ENCODE assay signal across 9 cellular contexts in the genomic region with DNA sequence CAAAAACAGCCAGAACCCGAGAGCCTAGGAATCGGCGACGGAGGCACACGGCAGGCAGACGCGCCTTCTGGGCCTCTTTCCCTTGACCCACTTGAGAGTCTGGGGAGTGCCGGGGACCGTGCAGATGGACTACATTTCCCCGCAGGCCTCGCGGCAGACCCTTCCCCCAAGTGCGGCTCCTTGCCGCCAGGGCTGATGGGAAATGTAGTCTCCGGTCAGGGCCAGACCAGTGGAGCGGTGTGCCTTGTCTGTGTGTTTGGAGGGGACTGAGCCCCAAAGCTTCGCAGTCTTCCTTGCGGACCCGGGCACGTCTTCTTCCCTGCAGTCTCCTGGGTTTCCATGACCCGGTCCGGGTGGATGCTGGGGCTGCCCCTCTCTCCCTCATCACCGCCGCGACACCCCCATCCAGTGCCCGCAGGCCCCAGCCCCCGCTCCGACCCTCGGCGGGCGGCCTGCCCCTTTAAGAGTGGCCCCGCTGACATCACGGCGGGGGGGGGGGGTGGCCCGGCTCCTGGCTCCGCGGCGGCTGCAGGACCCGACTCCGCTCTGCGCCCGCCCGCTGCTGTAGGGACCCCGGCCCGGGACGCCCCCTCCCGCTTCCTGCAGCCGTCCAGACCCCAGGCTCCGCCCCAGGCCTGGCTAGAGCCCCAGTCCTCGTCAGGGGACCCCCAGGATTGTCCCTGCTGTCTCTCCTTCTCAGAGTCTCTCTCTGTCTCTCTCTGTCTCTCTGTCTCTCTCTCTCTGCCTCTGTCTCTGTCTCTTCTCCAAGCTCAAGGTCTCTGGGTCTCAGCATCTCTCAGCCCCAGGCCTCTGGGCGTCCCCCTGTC. TPM values are rescaled to one million over a fixed set of nuclear protein-coding genes. Genes with fewer than 3 reads are reported as not detected.
DNase-seq lines count a peak whose midpoint lies in the region; ATAC-seq and TF ChIP-seq lines count a peak whose summit lies in the region.
"Had no signal": no experiment of that assay in that cellular context is flagged by ENCODE, and none has a peak within 500 bp of the region (broad histone marks: within the 10 kb centered on the region; RNA-seq: fewer than 3 reads in every experiment).

No MANE protein-coding gene starts in this region.

- no peak overlapping the region for H3K9ac ChIP-seq in mammary epithelial cell (ENCODE audit: insufficient read depth, low read length)

- no peaks in the 10 kb centered on the region for H3K36me3 ChIP-seq in breast epithelium
- no peaks in the 10 kb centered on the region for H3K36me3 ChIP-seq in mammary epithelial cell (ENCODE audit: insufficient read depth, low read length)

- 6% methylated on average over 9 of the region's 51 CpGs for WGBS in mammary epithelial cell (ENCODE audit: low coverage, missing lambda C conversion rate)

- CTCF ChIA-PET in MCF 10A (lab: Yijun Ruan, JAX) (interaction anchor here (0.6 to 1.6 kb wide), 4 partner anchors 9 to 118 kb away, joined by 3 to 10 read pairs (median 6); no protein-coding TSS in a partner anchor), mammary epithelial cell (lab: Charles Lee; ENCODE audit: low non-redundant PET) (no interaction called here)

- no peak overlapping the region for H2AFZ ChIP-seq in mammary epithelial cell (ENCODE audit: low read depth, low read length)

- ATAC-seq in GM18858 (IDR thresholded peaks at IDR 0.05; ENCODE audit: unreplicated experiment), result no peak

- peaks cover 7% of the 10 kb centered on the region for H3K4me1 Mint-ChIP-seq in MCF 10A (ENCODE audit: insufficient read depth, unreplicated experiment)

- POLR2A ChIA-PET in MCF 10A (lab: Yijun Ruan, JAX), result no interaction called here

- H3K4me1 ChIP-seq in breast epithelium (no peaks in the 10 kb centered on the region), mammary epithelial cell (ENCODE audit: insufficient read depth, low read length) (no peaks in the 10 kb centered on the region)

- intact Hi-C loops in MCF 10A (cut with micrococcal nuclease), result loop anchor here (5.0 kb wide), 1 partner anchor 66 kb away; no protein-coding TSS in a partner anchor
- intact Hi-C loops in breast epithelium (cut with DNase I; ENCODE audit: low total_unique reads), result no loop called here
- intact Hi-C loops in mammary epithelial cell (cut with micrococcal nuclease), result loop anchor here (10.0 kb wide), 1 partner anchor 64 kb away; no protein-coding TSS in a partner anchor

- no peak for TF ChIP-seq POLR2A in breast epithelium (IDR thresholded peaks at IDR 0.05)

- H3K27me3 ChIP-seq in breast epithelium (peaks cover 15 to 83% of the 10 kb centered on the region in 2 donors), mammary epithelial cell (ENCODE audit: insufficient read depth, low read length) (peaks cover 23% of the 10 kb centered on the region)

- H3K9me3 ChIP-seq in breast epithelium, result no peaks in the 10 kb centered on the region
- H3K9me3 ChIP-seq in mammary epithelial cell (replicated peaks; ENCODE audit: insufficient read depth, low read length), result no peaks in the 10 kb centered on the region

- H3K36me3 Mint-ChIP-seq in MCF 10A (ENCODE audit: insufficient read depth, unreplicated experiment), result peaks cover 6% of the 10 kb centered on the region

- in situ Hi-C loops in mammary epithelial cell (cut with MboI; ENCODE audit: low sequenced_read_pairs in 2 of 2), result loop anchor here in 1 of 2 donors (10.0 kb wide), 1 partner anchor 126 kb away; no protein-coding TSS in a partner anchor

- TF ChIP-seq CTCF in MCF 10A (IDR thresholded peaks at IDR 0.05; ENCODE audit: unreplicated experiment) (no peak), breast epithelium (IDR thresholded peaks at IDR 0.05) (no peak), mammary epithelial cell (conservative IDR thresholded peaks at IDR 0.05 in 1 of 2, IDR thresholded peaks at IDR 0.05 in 1 of 2; ENCODE audit: extremely low read depth in 1 of 2, insufficient read depth in 1 of 2, low read depth in 1 of 2, low read length in 2 of 2) (no peak)

- dilution Hi-C loops in mammary epithelial cell (cut with HindIII; ENCODE audit: low sequenced_read_pairs), result no loop called here

- no peaks in the 10 kb centered on the region for H3K79me2 ChIP-seq in mammary epithelial cell (ENCODE audit: insufficient read depth, low read length)

- peaks cover 7% of the 10 kb centered on the region for H3K9me3 Mint-ChIP-seq in MCF 10A (ENCODE audit: unreplicated experiment)

- no TSS peak for BruUV-seq in MCF 10A (replicated peaks; lab: Mats Ljungman, UMichigan)
- BruUV-seq in mammary epithelial cell (replicated peaks; lab: Mats Ljungman, UMichigan), result no TSS peak

- H3K4me3 ChIP-seq in breast epithelium (peak overlapping the region in 1 of 3 donors; percentile 31), mammary epithelial cell (replicated peaks in 1 of 3; ENCODE audit: insufficient read depth in 1 of 3, low read depth in 2 of 3, low read length in 3 of 3) (no peak overlapping the region)

- H3K27me3 Mint-ChIP-seq in MCF 10A (ENCODE audit: insufficient read depth, unreplicated experiment), result peaks cover 84% of the 10 kb centered on the region

- no peak overlapping the region for H3K4me2 ChIP-seq in mammary epithelial cell (ENCODE audit: insufficient read depth, low read depth, low read length)

- no peak overlapping the region for H3K27ac ChIP-seq in breast epithelium
- H3K27ac ChIP-seq in mammary epithelial cell (ENCODE audit: insufficient read depth, low read depth, low read length), result no peak overlapping the region
- H3K27ac ChIP-seq: VCaP had no signal

- DNase-seq in MCF 10A (ENCODE audit: unreplicated experiment) (peak; percentile 47), breast epithelium (ENCODE audit: low spot score in 2 of 2) (no peak), UCSD-AML1 (lab: John Stamatoyannopoulos, UW; ENCODE audit: unreplicated experiment) (peak; percentile 39), mammary epithelial cell (peak; percentile 21), left kidney (ENCODE audit: low read depth, low spot score) (peak; percentile 69), NCI-H2196 (lab: John Stamatoyannopoulos, UW; ENCODE audit: unreplicated experiment) (no peak)
- peak; percentile 36 to 42 for DNase-seq in stimulated activated CD8-positive, alpha-beta memory T cell treated with anti-CD3 and anti-CD28 coated beads, Interleukin-15, amount 100 ng/mL, for 48 hours (ENCODE audit: low read depth in 2 of 2)

- H4K20me1 ChIP-seq in mammary epithelial cell (ENCODE audit: insufficient read depth, low read length), result no peaks in the 10 kb centered on the region

- H3K27ac Mint-ChIP-seq in MCF 10A (ENCODE audit: low read depth, unreplicated experiment), result no peak overlapping the region

- H3K4me3 Mint-ChIP-seq in MCF 10A (ENCODE audit: unreplicated experiment), result no peak overlapping the region

RNA-seq across cellular contexts. Expression of a gene that starts 0.8 kb away (rescaled TPM):
- not detected in 2 replicates for total RNA-seq in MCF 10A (2022)
- not detected for total RNA-seq in breast epithelium
- total RNA-seq in mammary epithelial cell, result not detected
- polyA plus RNA-seq in mammary epithelial cell, result not detected
- not detected for polyA minus RNA-seq in mammary epithelial cell

RNA-seq across cellular contexts. Expression of a gene that starts 26.3 kb away (rescaled TPM):
- total RNA-seq in MCF 10A (2022) (not detected in 2 replicates), breast epithelium (not detected), mammary epithelial cell (not detected)
- not detected for polyA plus RNA-seq in mammary epithelial cell
- polyA minus RNA-seq in mammary epithelial cell, result not detected

RNA-seq across cellular contexts. Expression of a gene that starts 40.6 kb away (rescaled TPM):
- total RNA-seq in MCF 10A (2022) (39.0 and 43.3 TPM in 2 replicates), breast epithelium (10 to 100 TPM; 30.2 to 54.6 (median 41.9) TPM), mammary epithelial cell (10 to 100 TPM; 26.5 to 64.1 TPM)
- 9.6 TPM for polyA plus RNA-seq in mammary epithelial cell
- 27.1 TPM for polyA minus RNA-seq in mammary epithelial cell

RNA-seq across cellular contexts. Expression of a gene that starts 54.4 kb away (rescaled TPM):
- total RNA-seq in MCF 10A (2022), result 0.16 TPM in 1 of 2 replicates, not detected in the other
- total RNA-seq in breast epithelium, result under 1 TPM in 1 of 3 donors, not detected in 2; under 0.01 TPM
- not detected for total RNA-seq in mammary epithelial cell
- not detected for polyA plus RNA-seq in mammary epithelial cell
- polyA minus RNA-seq in mammary epithelial cell, result not detected

Comparison
In these comparisons a context has a peak if more than half of its experiments do, and no peak if none do; other contexts are left out.
1. DNase-seq: peak in MCF 10A (single experiment), UCSD-AML1 (single experiment), mammary epithelial cell (single experiment), left kidney (single experiment) and stimulated activated CD8-positive, alpha-beta memory T cell treated with anti-CD3 and anti-CD28 coated beads, Interleukin-15, amount 100 ng/mL, for 48 hours (2 of 2); none in breast epithelium (0 of 2) and NCI-H2196 (single experiment).